Comparison of ENCODE assay signal across 7 cellular contexts in the genomic region with DNA sequence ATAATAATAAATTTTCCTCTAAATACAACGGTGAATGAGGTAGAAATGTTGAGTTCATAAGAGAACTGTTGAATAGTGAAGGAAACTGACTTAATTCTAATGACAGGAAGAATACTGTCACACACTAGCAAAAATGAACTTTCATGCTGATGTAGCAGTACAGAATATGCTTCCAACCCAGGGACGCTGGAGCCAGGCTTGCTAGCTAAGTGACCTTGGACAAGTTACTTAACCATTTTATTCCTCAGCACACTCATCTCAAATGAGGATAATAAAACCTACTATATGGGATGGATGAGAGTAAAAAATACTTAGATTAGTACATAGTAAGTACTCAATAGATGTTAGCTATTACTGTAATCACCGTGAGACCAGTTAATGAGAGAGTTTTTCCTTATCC. TPM values are rescaled to one million over a fixed set of nuclear protein-coding genes. Genes with fewer than 3 reads are reported as not detected.
"Had no signal": no experiment of that assay in that cellular context is flagged by ENCODE, and none has a peak within 500 bp of the region (broad histone marks: within the 10 kb centered on the region; RNA-seq: fewer than 3 reads in every experiment).

No MANE protein-coding gene starts in this region.

RNA-seq across cellular contexts. Expression of a gene that starts 36.5 kb away (rescaled TPM):
- total RNA-seq: OCI-LY7, PC-3, PC-9, Peyer's patch, Right ventricle myocardium inferior, Right ventricle myocardium superior, SJSA1 had no signal
